Comparison of ENCODE assay signal across 14 cellular contexts in genomic region chr22:40645579-40646197, GRCh38. TPM values are rescaled to one million over a fixed set of nuclear protein-coding genes. Genes with fewer than 3 reads are reported as not detected.
DNase-seq lines count a peak whose midpoint lies in the region; ATAC-seq, FAIRE-seq and TF ChIP-seq lines count a peak whose summit lies in the region.
"Had no signal": no experiment of that assay in that cellular context is flagged by ENCODE, and none has a peak within 500 bp of the region (broad histone marks: within the 10 kb centered on the region; RNA-seq: fewer than 3 reads in every experiment).

No MANE protein-coding gene starts in this region.

- no peaks in the 10 kb centered on the region for H3K9me3 ChIP-seq in CD4-positive, CD25-positive, alpha-beta regulatory T cell (ENCODE audit: control insufficient read depth in 2 of 2, low read length in 2 of 2)
- H3K9me3 ChIP-seq in OCI-LY3 (ENCODE audit: insufficient read depth, low read length) (no peaks in the 10 kb centered on the region), endothelial cell of umbilical vein (replicated peaks; ENCODE audit: control insufficient read depth, insufficient read depth, low read length) (no peaks in the 10 kb centered on the region), osteoblast (ENCODE audit: low read depth, low read length) (no peaks in the 10 kb centered on the region)
- H3K9me3 ChIP-seq: left lung had no signal

- intact Hi-C loops in endothelial cell of umbilical vein (cut with micrococcal nuclease): loop anchor here (1.0 kb wide), 3 partner anchors 120 to 254 kb away; no protein-coding TSS in a partner anchor

- H3K27me3 Mint-ChIP-seq in CD4-positive, CD25-positive, alpha-beta regulatory T cell: no peaks in the 10 kb centered on the region
- H3K27me3 Mint-ChIP-seq: activated CD4-positive, alpha-beta T cell treated with anti-CD3 and anti-CD28 coated beads for 36 hours; natural killer cell treated with Interleukin-12 subunit alpha and Interleukin-12 subunit beta and Interleukin-15 and Interleukin-18, amount 100 ng/mL, for 72 hours had no signal

- no TSS peak for BruUV-seq in endothelial cell of umbilical vein (replicated peaks; lab: Mats Ljungman, UMichigan)

- CTCF ChIA-PET in endothelial cell of umbilical vein (lab: Charles Lee): interaction anchor here (1.2 to 7.3 kb wide), 10 partner anchors 8 to 254 kb away, joined by 3 to 111 read pairs (median 8); partner anchors contain the start of gene MRTFA

- no peak overlapping the region for H3K27ac ChIP-seq in CD4-positive, CD25-positive, alpha-beta regulatory T cell (ENCODE audit: insufficient read depth, low read length, poor library complexity, severe bottlenecking)
- H3K27ac ChIP-seq in OCI-LY3 (ENCODE audit: low read length): no peak overlapping the region
- no peak overlapping the region for H3K27ac ChIP-seq in endothelial cell of umbilical vein (ENCODE audit: insufficient read depth, low read depth, low read length)
- no peak overlapping the region for H3K27ac ChIP-seq in osteoblast (ENCODE audit: low read depth, low read length)
- H3K27ac ChIP-seq: left lung had no signal

- peaks cover 7% of the 10 kb centered on the region for H3K4me1 ChIP-seq in CD4-positive, CD25-positive, alpha-beta regulatory T cell (ENCODE audit: control insufficient read depth, insufficient read depth, low read length, poor library complexity, severe bottlenecking)
- H3K4me1 ChIP-seq in OCI-LY3 (ENCODE audit: low read length) (peaks cover 25% of the 10 kb centered on the region), endothelial cell of umbilical vein (ENCODE audit: control insufficient read depth, extremely low read depth, insufficient read depth, low read length) (peaks cover 6% of the 10 kb centered on the region), osteoblast (ENCODE audit: insufficient read depth, low read length) (peaks cover under 1% of the 10 kb centered on the region)

- POLR2A ChIA-PET in endothelial cell of umbilical vein (lab: Charles Lee): interaction anchor here (1.1 kb wide), 1 partner anchor 9 kb away, joined by 3 read pairs; the partner anchor contains the start of gene MRTFA

- no peaks in the 10 kb centered on the region for H3K9me1 ChIP-seq in endothelial cell of umbilical vein (replicated peaks; ENCODE audit: control insufficient read depth, extremely low read depth, insufficient read depth, low read length)

- H2AFZ ChIP-seq in OCI-LY3 (ENCODE audit: low read depth, low read length): peak overlapping the region; percentile 61
- peak overlapping the region; percentile 67 for H2AFZ ChIP-seq in endothelial cell of umbilical vein (ENCODE audit: low read depth, low read length)
- peak overlapping the region; percentile 35 for H2AFZ ChIP-seq in osteoblast (ENCODE audit: low read length)

- TF ChIP-seq POLR2A in endothelial cell of umbilical vein (IDR thresholded peaks at IDR 0.05; ENCODE audit: low read depth, low read length): no peak

- TF ChIP-seq CTCF in OCI-LY3 (IDR thresholded peaks at IDR 0.05; ENCODE audit: low read depth, low read length): no peak
- TF ChIP-seq CTCF in endothelial cell of umbilical vein (IDR thresholded peaks at IDR 0.05; ENCODE audit: extremely low read depth in 1 of 2, insufficient read depth in 1 of 2, low read depth in 1 of 2, low read length in 2 of 2): no peak
- no peak for TF ChIP-seq CTCF in osteoblast (IDR thresholded peaks at IDR 0.05; ENCODE audit: extremely low read depth, low read depth, low read length)

- FAIRE-seq in endothelial cell of umbilical vein (lab: Jason Lieb, UNC): no peak
- FAIRE-seq: D721Med had no signal

- no peaks in the 10 kb centered on the region for H3K36me3 ChIP-seq in CD4-positive, CD25-positive, alpha-beta regulatory T cell (ENCODE audit: control insufficient read depth, insufficient read depth, low read length)
- no peaks in the 10 kb centered on the region for H3K36me3 ChIP-seq in OCI-LY3 (replicated peaks; ENCODE audit: low read depth, low read length)
- H3K36me3 ChIP-seq in endothelial cell of umbilical vein (ENCODE audit: control insufficient read depth in 2 of 2, extremely low read depth in 1 of 2, insufficient read depth in 2 of 2, low read length in 2 of 2): no peaks in the 10 kb centered on the region
- H3K36me3 ChIP-seq in osteoblast (ENCODE audit: insufficient read depth, low read length): no peaks in the 10 kb centered on the region
- H3K36me3 ChIP-seq: left lung had no signal

- no peaks in the 10 kb centered on the region for H4K20me1 ChIP-seq in OCI-LY3 (ENCODE audit: insufficient read depth, low read length)
- H4K20me1 ChIP-seq in endothelial cell of umbilical vein (replicated peaks; ENCODE audit: control insufficient read depth, extremely low read depth, insufficient read depth, low read length): no peaks in the 10 kb centered on the region
- no peaks in the 10 kb centered on the region for H4K20me1 ChIP-seq in osteoblast (ENCODE audit: insufficient read depth, low read length)

- peaks cover 4 to 9% (median 7%) of the 10 kb centered on the region in 4 donors for H3K4me1 Mint-ChIP-seq in CD4-positive, CD25-positive, alpha-beta regulatory T cell
- H3K4me1 Mint-ChIP-seq: GM23338 had no signal

- no peak for DNase-seq in CD4-positive, CD25-positive, alpha-beta regulatory T cell
- no peak for DNase-seq in endothelial cell of umbilical vein (ENCODE audit: low read depth, low spot score)
- no peak for DNase-seq in osteoblast (ENCODE audit: insufficient read length, low spot score, missing footprints)
- no peak for DNase-seq in stimulated activated CD4-positive, alpha-beta T cell treated with anti-CD3 and anti-CD28 coated beads, Interleukin-4, amount 100 ng/mL, for 24 hours
- no peak for DNase-seq in dermis blood vessel endothelial cell
- DNase-seq in NCI-H446 treated with DMSO at 0.1 percent for 48 hours (lab: John Stamatoyannopoulos, UW): no peak
- no peak for DNase-seq in GDM1 (lab: John Stamatoyannopoulos, UW)

- no peaks in the 10 kb centered on the region for H3K9me3 Mint-ChIP-seq in CD4-positive, CD25-positive, alpha-beta regulatory T cell
- H3K9me3 Mint-ChIP-seq: GM23338; natural killer cell treated with Interleukin-12 subunit alpha and Interleukin-12 subunit beta and Interleukin-15 and Interleukin-18, amount 100 ng/mL, for 72 hours; T-helper 2 cell treated with Interferon-gamma antibody and Interleukin-4, amounts not matched to agents 5 μg/mL and 100 μg/mL, for 36 hours had no signal

- peak overlapping the region in 2 of 3 donors; percentile 85 to 90 for H3K27ac Mint-ChIP-seq in CD4-positive, CD25-positive, alpha-beta regulatory T cell

- ATAC-seq in CD4-positive, CD25-positive, alpha-beta regulatory T cell (ENCODE audit: low read depth in 2 of 2): no peak

- H3K79me2 ChIP-seq in OCI-LY3 (ENCODE audit: low read length) (no peaks in the 10 kb centered on the region), endothelial cell of umbilical vein (ENCODE audit: control insufficient read depth, insufficient read depth, low read length) (no peaks in the 10 kb centered on the region), osteoblast (ENCODE audit: insufficient read depth, low read length) (no peaks in the 10 kb centered on the region)

- H3K36me3 Mint-ChIP-seq in CD4-positive, CD25-positive, alpha-beta regulatory T cell: no peaks in the 10 kb centered on the region
- H3K36me3 Mint-ChIP-seq: natural killer cell treated with Interleukin-12 subunit alpha and Interleukin-12 subunit beta and Interleukin-15 and Interleukin-18, amount 100 ng/mL, for 72 hours had no signal

- H3K4me3 ChIP-seq in CD4-positive, CD25-positive, alpha-beta regulatory T cell (ENCODE audit: low read depth, low read length): peak overlapping the region; percentile 58
- H3K4me3 ChIP-seq in OCI-LY3 (ENCODE audit: low read length): peak overlapping the region; percentile 73
- no peak overlapping the region for H3K4me3 ChIP-seq in endothelial cell of umbilical vein (replicated peaks in 1 of 3; ENCODE audit: insufficient read depth in 1 of 3, low read depth in 1 of 3, low read length in 3 of 3)
- no peak overlapping the region for H3K4me3 ChIP-seq in osteoblast (ENCODE audit: insufficient read depth, low read length)
- H3K4me3 ChIP-seq: GM23338, left lung had no signal

- H3K4me2 ChIP-seq in OCI-LY3 (ENCODE audit: low read length): peak overlapping the region; percentile 86
- no peak overlapping the region for H3K4me2 ChIP-seq in endothelial cell of umbilical vein (ENCODE audit: insufficient read depth, low read length)
- H3K4me2 ChIP-seq in osteoblast (ENCODE audit: insufficient read depth, low read length): no peak overlapping the region
- H3K4me2 ChIP-seq: GM23338 had no signal

- no peaks in the 10 kb centered on the region for H3K27me3 ChIP-seq in CD4-positive, CD25-positive, alpha-beta regulatory T cell (ENCODE audit: control insufficient read depth, insufficient read depth, low read length)
- H3K27me3 ChIP-seq in OCI-LY3 (ENCODE audit: low read depth, low read length) (no peaks in the 10 kb centered on the region), endothelial cell of umbilical vein (ENCODE audit: control insufficient read depth in 2 of 2, insufficient read depth in 2 of 2, low read length in 2 of 2) (no peaks in the 10 kb centered on the region), osteoblast (ENCODE audit: insufficient read depth, low read length) (no peaks in the 10 kb centered on the region)
- H3K27me3 ChIP-seq: left lung had no signal

- dilution Hi-C loops in endothelial cell of umbilical vein (cut with MboI; ENCODE audit: extremely low pct_ligation_motif_present, low sequenced_read_pairs): loop anchor here (10.0 kb wide), 1 partner anchor 111 kb away; no protein-coding TSS in a partner anchor

- peak overlapping the region; percentile 58 for H3K9ac ChIP-seq in OCI-LY3 (ENCODE audit: low read length)
- H3K9ac ChIP-seq in endothelial cell of umbilical vein (replicated peaks; ENCODE audit: extremely low read depth, insufficient read depth, low read length): no peak overlapping the region

- peak overlapping the region in 2 of 4 donors; percentile 28 to 33 for H3K4me3 Mint-ChIP-seq in CD4-positive, CD25-positive, alpha-beta regulatory T cell
- H3K4me3 Mint-ChIP-seq: GM23338; natural killer cell treated with Interleukin-12 subunit alpha and Interleukin-12 subunit beta and Interleukin-15 and Interleukin-18, amount 100 ng/mL, for 72 hours had no signal

RNA-seq across cellular contexts. Expression of gene MRTFA, which starts 9.2 kb away (rescaled TPM):
- 94.5 TPM for total RNA-seq in CD4-positive, CD25-positive, alpha-beta regulatory T cell
- polyA plus RNA-seq in CD4-positive, CD25-positive, alpha-beta regulatory T cell: 10 to 100 TPM; 11.3 to 17.4 (median 14.9) TPM
- total RNA-seq in endothelial cell of umbilical vein (44.1 and 48.6 TPM in 2 replicates), osteoblast (29.8 and 34.0 TPM in 2 replicates), dermis blood vessel endothelial cell (33.1 and 41.4 TPM in 2 replicates)
- polyA plus RNA-seq in endothelial cell of umbilical vein: 11.6 and 13.6 TPM in 2 replicates
- polyA plus RNA-seq in endothelial cell of umbilical vein (2011; cell fraction: cytosol; rRNA removed): 7.5 and 8.4 TPM in 2 replicates
- 29.8 and 33.1 TPM in 2 replicates for polyA plus RNA-seq in endothelial cell of umbilical vein (2011; cell fraction: nucleus; rRNA removed)
- polyA plus RNA-seq in endothelial cell of umbilical vein (2012): 17.1 and 21.6 TPM in 2 replicates
- polyA minus RNA-seq in endothelial cell of umbilical vein: 53.2 and 69.2 TPM in 2 replicates
- polyA minus RNA-seq in endothelial cell of umbilical vein (2011; cell fraction: cytosol; rRNA and poly(A)+ RNA removed): 13.6 TPM
- 57.8 and 70.7 TPM in 2 replicates for polyA minus RNA-seq in endothelial cell of umbilical vein (2011; cell fraction: nucleus; rRNA and poly(A)+ RNA removed)

RNA-seq across cellular contexts. Expression of gene MCHR1, which starts 33.6 kb away (rescaled TPM):
- total RNA-seq in CD4-positive, CD25-positive, alpha-beta regulatory T cell: not detected
- polyA plus RNA-seq in CD4-positive, CD25-positive, alpha-beta regulatory T cell: not detected
- total RNA-seq in endothelial cell of umbilical vein (not detected in 2 replicates), osteoblast (0.59 TPM in 1 of 2 replicates, not detected in the other), dermis blood vessel endothelial cell (0.09 TPM in 1 of 2 replicates, not detected in the other)
- not detected in 2 replicates for polyA plus RNA-seq in endothelial cell of umbilical vein
- polyA plus RNA-seq in endothelial cell of umbilical vein (2011; cell fraction: cytosol; rRNA removed): 0.10 TPM in 1 of 2 replicates, not detected in the other
- polyA plus RNA-seq in endothelial cell of umbilical vein (2011; cell fraction: nucleus; rRNA removed): not detected in 2 replicates
- not detected in 2 replicates for polyA plus RNA-seq in endothelial cell of umbilical vein (2012)
- polyA minus RNA-seq in endothelial cell of umbilical vein: not detected in 2 replicates
- not detected for polyA minus RNA-seq in endothelial cell of umbilical vein (2011; cell fraction: cytosol; rRNA and poly(A)+ RNA removed)
- not detected in 2 replicates for polyA minus RNA-seq in endothelial cell of umbilical vein (2011; cell fraction: nucleus; rRNA and poly(A)+ RNA removed)
- total RNA-seq: activated CD4-positive, alpha-beta T cell treated with anti-CD3 and anti-CD28 coated beads for 36 hours; natural killer cell treated with Interleukin-12 subunit alpha and Interleukin-12 subunit beta and Interleukin-15 and Interleukin-18, amount 100 ng/mL, for 72 hours had no signal

Comparison
In these comparisons a context has a peak if more than half of its experiments do, and no peak if none do; other contexts are left out.
1. H3K4me3 ChIP-seq: peak in CD4-positive, CD25-positive, alpha-beta regulatory T cell (single experiment) and OCI-LY3 (single experiment); none in endothelial cell of umbilical vein (0 of 3) and osteoblast (single experiment).
2. Peak in every context shown above with its lines, with median percentiles within 50 percentile points of each other: H2AFZ ChIP-seq.